ENCODE assay signal across 8 cellular contexts in the genomic region with DNA sequence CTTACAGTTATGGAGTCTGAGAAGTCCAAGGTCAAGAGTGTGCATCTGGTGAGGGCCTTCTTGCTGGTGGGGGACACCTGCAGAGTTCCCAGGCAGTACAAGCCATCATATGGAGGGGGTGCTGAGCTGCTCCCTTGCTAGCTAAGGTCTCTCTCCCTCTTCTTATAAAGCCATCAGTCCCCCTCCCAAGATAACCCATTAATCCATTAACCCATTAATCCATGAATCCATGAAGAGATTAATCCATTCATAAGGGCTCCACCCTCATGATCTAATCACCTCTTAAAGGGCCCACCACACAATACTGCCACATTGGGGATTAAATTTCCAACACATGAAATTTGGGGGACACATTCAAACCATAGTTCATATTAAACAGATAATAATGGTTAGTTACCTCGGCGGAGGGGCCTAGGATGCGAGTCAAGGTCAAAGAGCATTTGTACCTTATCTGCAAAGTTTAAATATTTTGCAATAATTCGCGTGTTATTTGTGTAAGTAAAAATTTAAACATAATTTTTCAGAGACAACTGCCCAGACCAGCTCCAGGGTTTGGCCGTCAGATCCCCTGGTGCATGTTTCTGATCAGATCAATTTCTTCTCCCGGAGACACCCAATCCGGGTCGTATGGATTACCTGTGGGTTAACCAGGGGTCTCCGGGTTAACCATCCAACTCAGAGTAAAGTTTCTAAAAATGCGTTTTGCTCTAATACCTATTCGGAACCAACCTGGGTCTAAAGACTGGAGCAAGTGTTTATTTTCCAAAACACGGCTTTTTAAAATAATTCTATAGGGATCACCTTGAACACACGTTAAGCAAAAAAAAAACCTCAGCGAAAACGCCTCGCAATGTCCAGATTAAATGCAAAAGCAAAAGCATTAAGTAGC. TPM values are rescaled to one million over a fixed set of nuclear protein-coding genes. Genes with fewer than 3 reads are reported as not detected.
A peak's percentile ranks its signal among the peaks of the same experiment; 100 is the strongest.
DNase-seq lines count a peak whose midpoint lies in the region; ATAC-seq and TF ChIP-seq lines count a peak whose summit lies in the region.

No MANE protein-coding gene starts in this region.

- intact Hi-C loops in activated T-helper 1 cell treated with anti-CD3 and anti-CD28 coated beads, Interleukin-12 subunit alpha, Interleukin-12 subunit beta, Interleukin-2, Interleukin-4 antibody, amounts not matched to agents 30 ng/mL and 10 ng/mL and 1 ng/mL, durations not matched to agents 14 hours and 24 hours and 36 hours (cut with micrococcal nuclease): loop anchor here (1.0 to 2.0 kb wide), 8 partner anchors 55 to 696 kb away; a partner anchor contains a TSS
- intact Hi-C loops in spleen (cut with DNase I; ENCODE audit: low total_unique reads): loop anchor here (5.0 kb wide), 1 partner anchor 89 kb away; a partner anchor contains a TSS

- no peaks in the 10 kb centered on the region for H3K27me3 ChIP-seq in iPS-15b (ENCODE audit: control insufficient read depth, insufficient read depth, low read length)
- no peaks in the 10 kb centered on the region for H3K27me3 ChIP-seq in spleen (replicated peaks in 1 of 7)

- H3K27me3 Mint-ChIP-seq in activated T-helper 1 cell treated with anti-CD3 and anti-CD28 coated beads, Interleukin-12 subunit alpha, Interleukin-12 subunit beta, Interleukin-2, Interleukin-4 antibody, amounts not matched to agents 30 ng/mL and 10 ng/mL and 1 ng/mL, durations not matched to agents 14 hours and 24 hours and 36 hours (ENCODE audit: insufficient read depth): peaks cover 3% of the 10 kb centered on the region

- H3K4me1 ChIP-seq in iPS-15b (ENCODE audit: control insufficient read depth, insufficient read depth, low read length) (peaks cover 2% of the 10 kb centered on the region), spleen (peaks cover 12 to 53% (median 40%) of the 10 kb centered on the region in 6 donors)

- TF ChIP-seq POLR2A in spleen (IDR thresholded peaks at IDR 0.05): no peak

- H3K9ac ChIP-seq in iPS-15b (ENCODE audit: low read depth, low read length): peak overlapping the region; percentile 27

- ATAC-seq in HG03139 (IDR thresholded peaks at IDR 0.05; ENCODE audit: unreplicated experiment) (no peak), HG03520 (IDR thresholded peaks at IDR 0.05; ENCODE audit: unreplicated experiment) (no peak)

- peak overlapping the region; percentile 62 for H3K4me3 ChIP-seq in iPS-15b (ENCODE audit: low read depth, low read length)
- H3K4me3 ChIP-seq in spleen: peak overlapping the region; percentile 50 to 98 (median 93)

- peak overlapping the region in 6 of 8 donors; percentile 89 to 93 (median 92) for H3K27ac ChIP-seq in spleen

- H3K36me3 Mint-ChIP-seq in activated T-helper 1 cell treated with anti-CD3 and anti-CD28 coated beads, Interleukin-12 subunit alpha, Interleukin-12 subunit beta, Interleukin-2, Interleukin-4 antibody, amounts not matched to agents 30 ng/mL and 10 ng/mL and 1 ng/mL, durations not matched to agents 14 hours and 24 hours and 36 hours (ENCODE audit: low read depth): peaks cover under 1% of the 10 kb centered on the region

- H3K36me3 ChIP-seq in iPS-15b (ENCODE audit: control insufficient read depth, insufficient read depth, low read length) (no peaks in the 10 kb centered on the region), spleen (peaks cover 0 to 4% (median 0%) of the 10 kb centered on the region in 6 donors)

- 4 to 6% (median 4%) methylated on average over 17 of the region's 17 CpGs for WGBS in spleen, 5 donors

- H3K9me3 ChIP-seq in iPS-15b (ENCODE audit: control insufficient read depth, insufficient read depth, low read length) (no peaks in the 10 kb centered on the region), spleen (no peaks in the 10 kb centered on the region)

- H3K4me3 Mint-ChIP-seq in activated T-helper 1 cell treated with anti-CD3 and anti-CD28 coated beads, Interleukin-12 subunit alpha, Interleukin-12 subunit beta, Interleukin-2, Interleukin-4 antibody, amounts not matched to agents 30 ng/mL and 10 ng/mL and 1 ng/mL, durations not matched to agents 14 hours and 24 hours and 36 hours: peak overlapping the region; percentile 94

- H3K9me3 Mint-ChIP-seq in activated T-helper 1 cell treated with anti-CD3 and anti-CD28 coated beads, Interleukin-12 subunit alpha, Interleukin-12 subunit beta, Interleukin-2, Interleukin-4 antibody, amounts not matched to agents 30 ng/mL and 10 ng/mL and 1 ng/mL, durations not matched to agents 14 hours and 24 hours and 36 hours: no peaks in the 10 kb centered on the region

- in situ Hi-C loops in G401 (cut with HindIII; ENCODE audit: low sequenced_read_pairs): no loop called here

- DNase-seq in G401 (ENCODE audit: low spot score) (peak; percentile 36), HuH-7.5 (ENCODE audit: low spot score) (peak; percentile 26), spleen (peak; percentile 45), NCI-H1092 treated with DMSO at 0.1 percent for 48 hours (lab: John Stamatoyannopoulos, UW) (no peak)
- no peak for DNase-seq in activated T-helper 1 cell treated with anti-CD3 and anti-CD28 coated beads, Interleukin-12 subunit alpha, Interleukin-12 subunit beta, Interleukin-2, Interleukin-4 antibody, amounts not matched to agents 30 ng/mL and 10 ng/mL and 1 ng/mL, durations not matched to agents 14 hours and 24 hours and 36 hours (ENCODE audit: low spot score)

- H3K27ac Mint-ChIP-seq in activated T-helper 1 cell treated with anti-CD3 and anti-CD28 coated beads, Interleukin-12 subunit alpha, Interleukin-12 subunit beta, Interleukin-2, Interleukin-4 antibody, amounts not matched to agents 30 ng/mL and 10 ng/mL and 1 ng/mL, durations not matched to agents 14 hours and 24 hours and 36 hours: peak overlapping the region; percentile 90

- TF ChIP-seq CTCF in spleen (IDR thresholded peaks at IDR 0.05 in 8 of 11, conservative IDR thresholded peaks at IDR 0.05 in 3 of 11): no peak

- H3K4me1 Mint-ChIP-seq in activated T-helper 1 cell treated with anti-CD3 and anti-CD28 coated beads, Interleukin-12 subunit alpha, Interleukin-12 subunit beta, Interleukin-2, Interleukin-4 antibody, amounts not matched to agents 30 ng/mL and 10 ng/mL and 1 ng/mL, durations not matched to agents 14 hours and 24 hours and 36 hours (ENCODE audit: low read depth): peaks cover 43% of the 10 kb centered on the region

RNA-seq across cellular contexts. Expression of a gene that starts 0.7 kb away (rescaled TPM):
- 37.7 and 54.2 TPM in 2 replicates for total RNA-seq in G401 (2014; rRNA removed; shearing (Covaris generic))
- 107 and 111 TPM in 2 replicates for total RNA-seq in activated T-helper 1 cell treated with anti-CD3 and anti-CD28 coated beads, Interleukin-12 subunit alpha, Interleukin-12 subunit beta, Interleukin-2, Interleukin-4 antibody, amounts not matched to agents 30 ng/mL and 10 ng/mL and 1 ng/mL, durations not matched to agents 14 hours and 24 hours and 36 hours
- 10 to 100 TPM; 40.4 to 58.0 (median 52.2) TPM for total RNA-seq in spleen
- 10 to 100 TPM; 17.3 to 19.3 (median 18.8) TPM for polyA plus RNA-seq in spleen

Comparison
In these comparisons a context has a peak if more than half of its experiments do, and no peak if none do; other contexts are left out.
1. DNase-seq: peak in G401 (single experiment), HuH-7.5 (single experiment) and spleen (single experiment); none in activated T-helper 1 cell treated with anti-CD3 and anti-CD28 coated beads, Interleukin-12 subunit alpha, Interleukin-12 subunit beta, Interleukin-2, Interleukin-4 antibody, amounts not matched to agents 30 ng/mL and 10 ng/mL and 1 ng/mL, durations not matched to agents 14 hours and 24 hours and 36 hours (single experiment) and NCI-H1092 treated with DMSO at 0.1 percent for 48 hours (single experiment).